8 cellular contexts compared by ENCODE assay signal in genomic region chr11:9573775-9574555, GRCh38. TPM values are rescaled to one million over a fixed set of nuclear protein-coding genes. Genes with fewer than 3 reads are reported as not detected.
DNase-seq lines count a peak whose midpoint lies in the region; ATAC-seq, FAIRE-seq and TF ChIP-seq lines count a peak whose summit lies in the region.

No MANE protein-coding gene starts in this region.

- DNase-seq in Calu3 = no peak
- DNase-seq in activated naive CD4-positive, alpha-beta T cell treated with anti-CD3 and anti-CD28 coated beads, Interleukin-2, amount 50 U/mL, for 16 hours = peak; percentile 29
- DNase-seq in stimulated activated effector memory CD8-positive, alpha-beta T cell treated with anti-CD3 and anti-CD28 coated beads, Interleukin-12 subunit alpha, Interleukin-12 subunit beta, amount 100 ng/mL, for 72 hours (ENCODE audit: low spot score in 2 of 2) = no peak
- DNase-seq in HTR-8/SVneo (ENCODE audit: insufficient read length, low spot score) = no peak
- no peak for DNase-seq in NCI-H2029 treated with DMSO at 0.1 percent for 48 hours (lab: John Stamatoyannopoulos, UW)

- peaks cover 7% of the 10 kb centered on the region for H3K36me3 ChIP-seq in iPS-15b (ENCODE audit: control insufficient read depth, insufficient read depth, low read length)

- CTCF ChIA-PET in Calu3 (lab: Charles Lee) = interaction anchor here (1.0 to 1.2 kb wide), 3 partner anchors 39 to 63 kb away, joined by 3 read pairs; no protein-coding TSS in a partner anchor

- H3K4me3 Mint-ChIP-seq in Calu3 (ENCODE audit: low read depth, unreplicated experiment) = peak overlapping the region; percentile 87
- H3K4me3 Mint-ChIP-seq in stimulated activated effector memory CD8-positive, alpha-beta T cell treated with anti-CD3 and anti-CD28 coated beads, Interleukin-12 subunit alpha, Interleukin-12 subunit beta, amount 100 ng/mL, for 72 hours = peak overlapping the region; percentile 89

- peak overlapping the region; percentile 94 for H3K9ac ChIP-seq in iPS-15b (ENCODE audit: low read depth, low read length)

- peak overlapping the region; percentile 96 for H3K4me3 ChIP-seq in iPS-15b (ENCODE audit: low read depth, low read length)

- no peaks in the 10 kb centered on the region for H3K27me3 Mint-ChIP-seq in Calu3 (ENCODE audit: unreplicated experiment)

- no peaks in the 10 kb centered on the region for H3K27me3 ChIP-seq in iPS-15b (ENCODE audit: control insufficient read depth, insufficient read depth, low read length)

- no peaks in the 10 kb centered on the region for H3K9me3 ChIP-seq in iPS-15b (ENCODE audit: control insufficient read depth, insufficient read depth, low read length)

- H3K9me3 Mint-ChIP-seq in Calu3 (ENCODE audit: low read depth, unreplicated experiment) = no peaks in the 10 kb centered on the region
- H3K9me3 Mint-ChIP-seq in stimulated activated effector memory CD8-positive, alpha-beta T cell treated with anti-CD3 and anti-CD28 coated beads, Interleukin-12 subunit alpha, Interleukin-12 subunit beta, amount 100 ng/mL, for 72 hours = no peaks in the 10 kb centered on the region

- H3K4me1 ChIP-seq in iPS-15b (ENCODE audit: control insufficient read depth, insufficient read depth, low read length) = peaks cover 6% of the 10 kb centered on the region

- ATAC-seq in GM19324 (IDR thresholded peaks at IDR 0.05; ENCODE audit: low FRiP score, unreplicated experiment) (peak; percentile 9), HG03520 (IDR thresholded peaks at IDR 0.05; ENCODE audit: unreplicated experiment) (peak; percentile 15)
- peak; percentile 56 for ATAC-seq in stimulated activated effector memory CD8-positive, alpha-beta T cell treated with anti-CD3 and anti-CD28 coated beads, Interleukin-12 subunit alpha, Interleukin-12 subunit beta, amount 100 ng/mL, for 72 hours

- H3K36me3 Mint-ChIP-seq in Calu3 (ENCODE audit: insufficient read depth, unreplicated experiment) = peaks cover 81% of the 10 kb centered on the region
- H3K36me3 Mint-ChIP-seq in stimulated activated effector memory CD8-positive, alpha-beta T cell treated with anti-CD3 and anti-CD28 coated beads, Interleukin-12 subunit alpha, Interleukin-12 subunit beta, amount 100 ng/mL, for 72 hours = peaks cover 64% of the 10 kb centered on the region

- peak overlapping the region; percentile 100 for H3K27ac Mint-ChIP-seq in Calu3 (ENCODE audit: unreplicated experiment)
- peak overlapping the region; percentile 85 for H3K27ac Mint-ChIP-seq in stimulated activated effector memory CD8-positive, alpha-beta T cell treated with anti-CD3 and anti-CD28 coated beads, Interleukin-12 subunit alpha, Interleukin-12 subunit beta, amount 100 ng/mL, for 72 hours

- intact Hi-C loops in Calu3 (cut with micrococcal nuclease; ENCODE audit: unreplicated experiment) = no loop called here

- TF ChIP-seq CTCF in Calu3 (IDR thresholded peaks at IDR 0.05; ENCODE audit: unreplicated experiment) = no peak

- no peak for FAIRE-seq in HTR-8/SVneo (lab: Jason Lieb, UNC)

- no TSS peak for BruUV-seq in Calu3 (replicated peaks; lab: Mats Ljungman, UMichigan)

- H3K4me1 Mint-ChIP-seq in Calu3 (ENCODE audit: low read depth, unreplicated experiment) = peaks cover 55% of the 10 kb centered on the region
- H3K4me1 Mint-ChIP-seq in stimulated activated effector memory CD8-positive, alpha-beta T cell treated with anti-CD3 and anti-CD28 coated beads, Interleukin-12 subunit alpha, Interleukin-12 subunit beta, amount 100 ng/mL, for 72 hours = peaks cover 29% of the 10 kb centered on the region

RNA-seq across cellular contexts. Expression of gene WEE1, which starts 0.5 kb away (rescaled TPM):
- 50.7 and 53.6 TPM in 2 replicates for total RNA-seq in Calu3 (2022)
